ENCODE assay signal across 24 cellular contexts in the genomic region with DNA sequence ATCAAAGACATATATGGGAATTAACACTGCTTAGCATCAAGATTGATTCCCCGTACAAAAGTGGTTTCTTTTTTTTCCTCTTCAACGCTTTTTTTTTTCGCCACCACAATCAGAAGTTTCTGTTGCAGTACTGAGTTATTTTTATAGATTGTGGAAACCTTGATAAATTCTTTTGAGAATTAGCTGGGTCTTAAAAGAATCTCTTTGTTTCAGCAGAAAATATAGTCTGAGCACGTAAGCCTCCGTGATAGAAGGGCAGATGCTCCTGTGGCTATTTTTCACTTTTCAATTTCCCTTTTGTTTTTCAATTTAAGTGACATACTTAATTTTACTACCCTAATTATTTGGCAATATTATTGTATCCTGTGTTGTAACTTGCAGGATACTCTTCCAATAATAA.
"Had no signal": no experiment of that assay in that cellular context is flagged by ENCODE, and none has a peak within 500 bp of the region (broad histone marks: within the 10 kb centered on the region; RNA-seq: fewer than 3 reads in every experiment).

No MANE protein-coding gene starts in this region.

- H3K4me2 ChIP-seq: hepatocyte had no signal

- H3K27ac Mint-ChIP-seq: immature natural killer cell; naive B cell; naive thymus-derived CD8-positive, alpha-beta T cell had no signal

- H3K36me3 ChIP-seq: esophagus muscularis mucosa, gastroesophageal sphincter, heart left ventricle, left ventricle myocardium inferior, lower lobe of right lung had no signal

- H3K4me3 Mint-ChIP-seq: immature natural killer cell; mesothelial cell of epicardium; naive B cell; naive thymus-derived CD8-positive, alpha-beta T cell had no signal

- DNase-seq: dermis blood vessel endothelial cell; effector CD4-positive, alpha-beta T cell; effector memory CD4-positive, alpha-beta T cell; foreskin keratinocyte; heart left ventricle; hypothalamus; immature natural killer cell; islet precursor cell; kidney; kidney glomerular epithelial cell; left colon; left ventricle myocardium inferior; lower lobe of right lung; mesenchymal stem cell; mucosa of descending colon; naive B cell; naive thymus-derived CD8-positive, alpha-beta T cell had no signal

- H3K9me3 Mint-ChIP-seq: mesothelial cell of epicardium; naive thymus-derived CD8-positive, alpha-beta T cell had no signal

- H3K36me3 Mint-ChIP-seq: immature natural killer cell; mesothelial cell of epicardium; naive B cell; naive thymus-derived CD8-positive, alpha-beta T cell had no signal

- H3K4me1 Mint-ChIP-seq: immature natural killer cell; naive B cell; naive thymus-derived CD8-positive, alpha-beta T cell had no signal

- H3K27me3 ChIP-seq: dorsolateral prefrontal cortex, esophagus muscularis mucosa, foreskin keratinocyte, gastroesophageal sphincter, heart left ventricle, hepatocyte had no signal

- H3K4me3 ChIP-seq: coronary artery, dorsolateral prefrontal cortex, esophagus muscularis mucosa, gastroesophageal sphincter, heart left ventricle, hepatocyte, left ventricle myocardium inferior, lower lobe of right lung, mucosa of descending colon had no signal

- ATAC-seq: foreskin keratinocyte; gastroesophageal sphincter; heart left ventricle; left colon; left lobe of liver; lower lobe of right lung; mucosa of descending colon; naive thymus-derived CD8-positive, alpha-beta T cell had no signal

- H3K4me1 ChIP-seq: esophagus muscularis mucosa, foreskin keratinocyte, gastroesophageal sphincter, heart left ventricle, left ventricle myocardium inferior, lower lobe of right lung had no signal

- H2AFZ ChIP-seq: hepatocyte had no signal

- H3K27ac ChIP-seq: coronary artery, dorsolateral prefrontal cortex, esophagus muscularis mucosa, foreskin keratinocyte, gastroesophageal sphincter, heart left ventricle, hepatocyte, left ventricle myocardium inferior, lower lobe of right lung had no signal

- H3K79me2 ChIP-seq: hepatocyte had no signal

- H3K9me3 ChIP-seq: esophagus muscularis mucosa, gastroesophageal sphincter, heart left ventricle, left ventricle myocardium inferior, lower lobe of right lung, mucosa of descending colon had no signal

- H3K27me3 Mint-ChIP-seq: naive B cell had no signal
